In the genomic region with DNA sequence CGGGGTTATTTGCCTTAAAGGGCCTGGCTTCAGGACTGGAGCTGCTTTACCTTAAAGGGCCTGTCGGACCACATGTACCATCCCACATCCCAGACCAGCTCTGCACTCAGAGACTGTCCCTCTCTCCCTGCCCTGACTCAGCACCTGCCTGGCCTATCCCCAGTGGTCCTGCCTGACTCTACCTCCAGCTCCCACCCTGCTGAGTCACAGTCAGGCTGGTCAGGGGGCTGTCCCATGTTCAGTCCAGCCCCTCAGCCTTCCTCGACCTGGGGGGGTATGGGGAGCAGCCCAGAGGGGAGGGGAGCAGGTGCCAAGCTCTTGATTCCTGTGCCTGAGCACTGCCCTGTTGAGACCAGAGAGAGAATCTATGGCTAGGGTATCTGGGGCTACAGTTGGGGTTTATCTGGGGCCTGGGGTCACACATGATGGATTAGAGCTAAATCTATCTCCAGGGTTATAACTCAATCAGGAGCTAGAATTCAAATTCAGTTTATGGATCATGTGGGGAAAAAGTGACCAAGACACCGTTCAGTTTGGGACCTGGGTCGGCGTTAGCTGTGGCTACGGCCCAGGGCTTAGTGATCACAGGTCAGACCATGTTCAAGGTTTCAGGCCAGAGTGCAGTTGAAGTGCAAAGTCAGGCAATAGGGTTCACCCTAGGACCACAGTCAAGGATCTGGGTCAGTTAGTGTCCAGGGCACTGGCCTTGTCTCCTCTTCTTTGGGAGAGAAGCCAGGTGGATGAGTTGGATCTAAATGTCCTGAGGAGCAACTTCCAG, we compare ENCODE assay signal across 10 cellular contexts. TPM values are rescaled to one million over a fixed set of nuclear protein-coding genes. Genes with fewer than 3 reads are reported as not detected.
DNase-seq lines count a peak whose midpoint lies in the region; ATAC-seq and TF ChIP-seq lines count a peak whose summit lies in the region.
"Had no signal": no experiment of that assay in that cellular context is flagged by ENCODE, and none has a peak within 500 bp of the region (broad histone marks: within the 10 kb centered on the region; RNA-seq: fewer than 3 reads in every experiment).

No MANE protein-coding gene starts in this region.

- H3K4me1 ChIP-seq in RWPE2 (ENCODE audit: insufficient read depth, poor library complexity, severe bottlenecking), result peaks cover 60% of the 10 kb centered on the region

- H3K36me3 ChIP-seq in H7 (replicated peaks; ENCODE audit: control insufficient read depth, insufficient read depth, low read length) (no peaks in the 10 kb centered on the region), RWPE2 (ENCODE audit: low read depth) (no peaks in the 10 kb centered on the region)

- ATAC-seq in RWPE2 (ENCODE audit: low read depth) (no peak), HG03571 (IDR thresholded peaks at IDR 0.05; ENCODE audit: unreplicated experiment) (no peak)
- ATAC-seq: T-cell had no signal

- no peaks in the 10 kb centered on the region for H3K9me3 ChIP-seq in RWPE2 (ENCODE audit: severe bottlenecking)

- H3K27me3 ChIP-seq in H7 (ENCODE audit: control insufficient read depth, insufficient read depth, low read length), result no peaks in the 10 kb centered on the region
- H3K27me3 ChIP-seq in RWPE2 (ENCODE audit: insufficient read depth, poor library complexity, severe bottlenecking), result no peaks in the 10 kb centered on the region

- DNase-seq in H7, result peak; percentile 26
- no peak for DNase-seq in RWPE2 (ENCODE audit: low spot score)
- peak; percentile 78 for DNase-seq in islet precursor cell
- DNase-seq in NCI-H526 treated with DMSO at 0.1 percent for 48 hours (lab: John Stamatoyannopoulos, UW), result no peak
- DNase-seq in NCI-H1694 (lab: John Stamatoyannopoulos, UW), result no peak
- DNase-seq: activated naive CD8-positive, alpha-beta T cell treated with anti-CD3 and anti-CD28 coated beads for 36 hours; NCI-H1436 treated with DMSO at 0.1 percent for 48 hours; T-cell had no signal

- TF ChIP-seq CTCF in RWPE2 (IDR thresholded peaks at IDR 0.05; ENCODE audit: poor library complexity, severe bottlenecking), result no peak

- H3K4me3 ChIP-seq in H7 (ENCODE audit: insufficient read depth, low read depth, low read length) (no peak overlapping the region), RWPE2 (ENCODE audit: severe bottlenecking) (no peak overlapping the region), skin epidermis (no peak overlapping the region)

- H3K27ac ChIP-seq in RWPE2 (ENCODE audit: poor library complexity, severe bottlenecking) (peak overlapping the region; percentile 91), skin epidermis (peak overlapping the region in 11 of 21 experiments; percentile 4 to 75 (median 33))

RNA-seq across cellular contexts. Expression of a gene that starts 9.4 kb away (rescaled TPM):
- 11.7 and 17.6 TPM in 2 replicates for total RNA-seq in H7 (2014; rRNA removed; shearing (Covaris generic))

RNA-seq across cellular contexts. Expression of a gene that starts 24.3 kb away (rescaled TPM):
- 31.6 and 48.5 TPM in 2 replicates for total RNA-seq in H7 (2014; rRNA removed; shearing (Covaris generic))

RNA-seq across cellular contexts. Expression of a gene that starts 36.9 kb away (rescaled TPM):
- total RNA-seq in H7 (2014; rRNA removed; shearing (Covaris generic)), result 53.9 and 61.9 TPM in 2 replicates

RNA-seq across cellular contexts. Expression of a gene that starts 45.8 kb away (rescaled TPM):
- total RNA-seq in H7 (2014; rRNA removed; shearing (Covaris generic)), result 14.7 and 15.7 TPM in 2 replicates

Comparison
In these comparisons a context has a peak if more than half of its experiments do, and no peak if none do; other contexts are left out.
1. DNase-seq: peak in H7 (single experiment) and islet precursor cell (single experiment); none in RWPE2 (single experiment), NCI-H526 treated with DMSO at 0.1 percent for 48 hours (single experiment) and NCI-H1694 (single experiment).